10 cellular contexts compared by ENCODE assay signal in the genomic region with DNA sequence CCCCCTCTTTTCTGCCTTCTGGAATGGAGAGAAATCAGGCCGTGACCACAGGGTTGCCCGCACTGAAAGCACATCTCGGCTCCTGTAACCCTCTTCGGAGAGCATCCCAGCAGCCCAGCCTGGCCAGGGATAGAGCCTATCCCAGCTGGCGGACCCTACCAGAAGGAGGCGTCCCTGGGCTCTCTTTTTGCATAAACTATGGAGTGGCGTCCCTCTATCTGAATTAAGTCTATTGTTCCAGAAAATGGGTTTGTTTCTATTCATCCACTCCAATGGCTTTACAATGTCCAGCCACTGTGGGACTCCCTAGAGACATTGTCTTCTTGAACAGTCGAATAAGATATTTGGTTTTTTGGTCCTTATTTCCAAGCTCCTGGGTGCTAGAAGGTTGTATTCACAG. TPM values are rescaled to one million over a fixed set of nuclear protein-coding genes. Genes with fewer than 3 reads are reported as not detected.
A peak's percentile ranks its signal among the peaks of the same experiment; 100 is the strongest.
DNase-seq lines count a peak whose midpoint lies in the region; ATAC-seq and TF ChIP-seq lines count a peak whose summit lies in the region.
"Had no signal": no experiment of that assay in that cellular context is flagged by ENCODE, and none has a peak within 500 bp of the region (broad histone marks: within the 10 kb centered on the region; RNA-seq: fewer than 3 reads in every experiment).

No MANE protein-coding gene starts in this region.

- H3K4me2 ChIP-seq in SK-N-SH (no peak overlapping the region), smooth muscle cell (peak overlapping the region; percentile 86)

- H3K27me3 ChIP-seq in SK-N-SH (ENCODE audit: insufficient read depth) (peaks cover 47% of the 10 kb centered on the region), adipocyte (replicated peaks; ENCODE audit: control insufficient read depth, insufficient read depth, low read length) (peaks cover 23% of the 10 kb centered on the region), smooth muscle cell (ENCODE audit: low read depth) (no peaks in the 10 kb centered on the region), SJCRH30 (no peaks in the 10 kb centered on the region)

- H3K9me3 ChIP-seq in SK-N-SH (no peaks in the 10 kb centered on the region), adipocyte (ENCODE audit: control insufficient read depth, low read length) (peaks cover 7% of the 10 kb centered on the region), smooth muscle cell (replicated peaks; ENCODE audit: low read depth) (no peaks in the 10 kb centered on the region), SJCRH30 (replicated peaks) (no peaks in the 10 kb centered on the region)

- H3K79me2 ChIP-seq in SK-N-SH (ENCODE audit: insufficient read depth) (no peaks in the 10 kb centered on the region), smooth muscle cell (ENCODE audit: low read depth) (no peaks in the 10 kb centered on the region)

- WGBS in SK-N-SH (ENCODE audit: low lambda C conversion rate): 13% methylated on average over 4 of the region's 8 CpGs
- whole genome bisulfite sequencing in smooth muscle cell (ENCODE audit: low lambda C conversion rate): 50% methylated on average over 8 of the region's 8 CpGs

- H4K20me1 ChIP-seq in SK-N-SH (ENCODE audit: insufficient read depth) (no peaks in the 10 kb centered on the region), smooth muscle cell (ENCODE audit: low read depth) (no peaks in the 10 kb centered on the region)

- H3F3A ChIP-seq in SK-N-SH (replicated peaks; ENCODE audit: insufficient read depth) (no peaks in the 10 kb centered on the region), smooth muscle cell (ENCODE audit: low read depth) (no peaks in the 10 kb centered on the region)

- H3K36me3 ChIP-seq in SK-N-SH (replicated peaks in 1 of 2; ENCODE audit: control insufficient read depth in 1 of 2, insufficient read depth in 2 of 2, low read length in 1 of 2) (no peaks in the 10 kb centered on the region), adipocyte (ENCODE audit: control insufficient read depth, insufficient read depth, low read length, severe bottlenecking) (no peaks in the 10 kb centered on the region), smooth muscle cell (ENCODE audit: low read depth) (no peaks in the 10 kb centered on the region), SJCRH30 (no peaks in the 10 kb centered on the region)

- H3K27ac ChIP-seq in SK-N-SH (ENCODE audit: low read depth in 2 of 2, low read length in 1 of 2): no peak overlapping the region
- H3K27ac ChIP-seq in smooth muscle cell (ENCODE audit: low read depth): no peak overlapping the region
- H3K27ac ChIP-seq in SJCRH30: no peak overlapping the region
- H3K27ac ChIP-seq: C4-2B, VCaP had no signal

- POLR2A ChIA-PET in SK-N-SH (lab: Yijun Ruan, JAX): no interaction called here

- CTCF ChIA-PET in SK-N-SH (lab: Yijun Ruan, JAX): interaction anchor here (0.7 to 1.5 kb wide), 5 partner anchors 10 to 135 kb away, joined by 3 to 4 read pairs (median 3); no protein-coding TSS in a partner anchor

- H3K9ac ChIP-seq in SK-N-SH (no peak overlapping the region), adipocyte (ENCODE audit: low read length) (peak overlapping the region; percentile 77), smooth muscle cell (ENCODE audit: low read depth) (no peak overlapping the region)

- DNase-seq in SK-N-SH (no peak), adipocyte (ENCODE audit: low read depth) (peak; percentile 55), smooth muscle cell (lab: John Stamatoyannopoulos, UW; ENCODE audit: unreplicated experiment) (no peak), SJCRH30 (no peak), COLO829 (ENCODE audit: low spot score) (no peak), amniotic stem cell (lab: John Stamatoyannopoulos, UW) (no peak)

- ATAC-seq in SK-N-SH treated with all-trans-retinoic acid at 6 μM for 48 hours: peak; percentile 39; the same call in 2 of the 3 replicates

- H3K4me3 ChIP-seq in SK-N-SH (ENCODE audit: low read depth in 2 of 2, low read length in 1 of 2): no peak overlapping the region
- H3K4me3 ChIP-seq in adipocyte (ENCODE audit: low read length): peak overlapping the region; percentile 72
- peak overlapping the region; percentile 41 for H3K4me3 ChIP-seq in iPS-11a (ENCODE audit: low read depth, low read length)
- peak overlapping the region; percentile 56 for H3K4me3 ChIP-seq in smooth muscle cell
- H3K4me3 ChIP-seq in SJCRH30: no peak overlapping the region

- no peaks in the 10 kb centered on the region for H3K9me2 ChIP-seq in SK-N-SH

- H3K4me1 ChIP-seq in SK-N-SH (ENCODE audit: control insufficient read depth in 1 of 2, insufficient read depth in 2 of 2, low read depth in 1 of 2, low read length in 1 of 2) (no peaks in the 10 kb centered on the region), adipocyte (ENCODE audit: control insufficient read depth, insufficient read depth, low read length) (no peaks in the 10 kb centered on the region), smooth muscle cell (ENCODE audit: low read depth) (no peaks in the 10 kb centered on the region), SJCRH30 (no peaks in the 10 kb centered on the region)

- TF ChIP-seq EP300 in SK-N-SH (IDR thresholded peaks at IDR 0.05; ENCODE audit: borderline replicate concordance in 1 of 2, low read depth in 1 of 2, low read length in 1 of 2): no peak

- no peak for TF ChIP-seq CTCF in SK-N-SH (IDR thresholded peaks at IDR 0.05)
- TF ChIP-seq CTCF in smooth muscle cell (IDR thresholded peaks at IDR 0.05; ENCODE audit: borderline replicate concordance, insufficient read depth, poor library complexity, severe bottlenecking): no peak

- no peak for TF ChIP-seq RAD21 in SK-N-SH (IDR thresholded peaks at IDR 0.05; ENCODE audit: low read length)

- H2AFZ ChIP-seq in SK-N-SH (ENCODE audit: low read depth) (no peak overlapping the region), smooth muscle cell (ENCODE audit: low read depth) (no peak overlapping the region)

TF ChIP-seq in SK-N-SH treated with all-trans-retinoic acid at 6 μM for 48 hours, 23 proteins besides CTCF, POLR2A, EP300 and RAD21 (continues in another document):
- TF ChIP-seq ZNF565 (CRISPR knock-in tag; conservative IDR thresholded peaks at IDR 0.05; ENCODE audit: low read depth): no peak
- TF ChIP-seq ARNTL (CRISPR knock-in tag; IDR thresholded peaks at IDR 0.05; ENCODE audit: borderline replicate concordance, low read depth): no peak
- no peak for TF ChIP-seq SNAI2 (CRISPR knock-in tag; IDR thresholded peaks at IDR 0.05)
- no peak for TF ChIP-seq RARB (CRISPR knock-in tag; IDR thresholded peaks at IDR 0.05)
- TF ChIP-seq ZNF70 (CRISPR knock-in tag; IDR thresholded peaks at IDR 0.05): no peak
- no peak for TF ChIP-seq ZNF8 (CRISPR knock-in tag; IDR thresholded peaks at IDR 0.05)
- TF ChIP-seq, protein P1, sequence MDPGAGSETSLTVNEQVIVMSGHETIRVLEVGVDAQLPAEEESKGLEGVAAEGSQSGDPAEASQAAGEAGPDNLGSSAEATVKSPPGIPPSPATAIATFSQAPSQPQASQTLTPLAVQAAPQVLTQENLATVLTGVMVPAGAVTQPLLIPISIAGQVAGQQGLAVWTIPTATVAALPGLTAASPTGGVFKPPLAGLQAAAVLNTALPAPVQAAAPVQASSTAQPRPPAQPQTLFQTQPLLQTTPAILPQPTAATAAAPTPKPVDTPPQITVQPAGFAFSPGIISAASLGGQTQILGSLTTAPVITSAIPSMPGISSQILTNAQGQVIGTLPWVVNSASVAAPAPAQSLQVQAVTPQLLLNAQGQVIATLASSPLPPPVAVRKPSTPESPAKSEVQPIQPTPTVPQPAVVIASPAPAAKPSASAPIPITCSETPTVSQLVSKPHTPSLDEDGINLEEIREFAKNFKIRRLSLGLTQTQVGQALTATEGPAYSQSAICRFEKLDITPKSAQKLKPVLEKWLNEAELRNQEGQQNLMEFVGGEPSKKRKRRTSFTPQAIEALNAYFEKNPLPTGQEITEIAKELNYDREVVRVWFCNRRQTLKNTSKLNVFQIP (CRISPR knock-in tag; IDR thresholded peaks at IDR 0.05; ENCODE audit: borderline replicate concordance, low read depth): no peak

TF ChIP-seq in SK-N-SH, 30 proteins besides CTCF, POLR2A, EP300 and RAD21:
- no peak for TF ChIP-seq MXI1 (IDR thresholded peaks at IDR 0.05; ENCODE audit: low read depth, low read length)
- TF ChIP-seq FOXM1 (IDR thresholded peaks at IDR 0.05; ENCODE audit: low read depth): no peak
- TF ChIP-seq GATA2 (CRISPR knock-in tag; IDR thresholded peaks at IDR 0.05): no peak
- TF ChIP-seq, protein P2, sequence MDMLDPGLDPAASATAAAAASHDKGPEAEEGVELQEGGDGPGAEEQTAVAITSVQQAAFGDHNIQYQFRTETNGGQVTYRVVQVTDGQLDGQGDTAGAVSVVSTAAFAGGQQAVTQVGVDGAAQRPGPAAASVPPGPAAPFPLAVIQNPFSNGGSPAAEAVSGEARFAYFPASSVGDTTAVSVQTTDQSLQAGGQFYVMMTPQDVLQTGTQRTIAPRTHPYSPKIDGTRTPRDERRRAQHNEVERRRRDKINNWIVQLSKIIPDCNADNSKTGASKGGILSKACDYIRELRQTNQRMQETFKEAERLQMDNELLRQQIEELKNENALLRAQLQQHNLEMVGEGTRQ (IDR thresholded peaks at IDR 0.05; ENCODE audit: borderline replicate concordance, low read depth, low read length): no peak
- TF ChIP-seq RFX5 (IDR thresholded peaks at IDR 0.05; ENCODE audit: low read length): no peak
- no peak for TF ChIP-seq YY1 (IDR thresholded peaks at IDR 0.05; ENCODE audit: low read depth)
- TF ChIP-seq RXRA (IDR thresholded peaks at IDR 0.05; ENCODE audit: borderline replicate concordance, low read depth): no peak

RNA-seq across cellular contexts. Expression of a gene that starts 0.7 kb away (rescaled TPM):
- polyA plus RNA-seq in SK-N-SH (2012; rRNA removed) (0.61 and 1.7 TPM in 2 replicates), smooth muscle cell (2.3 and 2.9 TPM in 2 replicates)
- polyA plus RNA-seq in SK-N-SH (2012; cell fraction: cytosol; rRNA removed): 0.60 and 1.5 TPM in 2 replicates
- polyA plus RNA-seq in SK-N-SH (2012; cell fraction: nucleus; rRNA removed): 1.6 and 1.9 TPM in 2 replicates
- total RNA-seq in smooth muscle cell: 2.0 and 3.3 TPM in 2 replicates
- 0.02 TPM in 1 of 2 replicates, not detected in the other for total RNA-seq in SJCRH30 (2014; rRNA removed; shearing (Covaris generic))

Comparison
In these comparisons a context has a peak if more than half of its experiments do, and no peak if none do; other contexts are left out.
1. H3K4me3 ChIP-seq: peak in adipocyte (single experiment), iPS-11a (single experiment) and smooth muscle cell (single experiment); none in SK-N-SH (0 of 2) and SJCRH30 (single experiment).